Comparison of ENCODE assay signal across 1 cellular context in the genomic region with DNA sequence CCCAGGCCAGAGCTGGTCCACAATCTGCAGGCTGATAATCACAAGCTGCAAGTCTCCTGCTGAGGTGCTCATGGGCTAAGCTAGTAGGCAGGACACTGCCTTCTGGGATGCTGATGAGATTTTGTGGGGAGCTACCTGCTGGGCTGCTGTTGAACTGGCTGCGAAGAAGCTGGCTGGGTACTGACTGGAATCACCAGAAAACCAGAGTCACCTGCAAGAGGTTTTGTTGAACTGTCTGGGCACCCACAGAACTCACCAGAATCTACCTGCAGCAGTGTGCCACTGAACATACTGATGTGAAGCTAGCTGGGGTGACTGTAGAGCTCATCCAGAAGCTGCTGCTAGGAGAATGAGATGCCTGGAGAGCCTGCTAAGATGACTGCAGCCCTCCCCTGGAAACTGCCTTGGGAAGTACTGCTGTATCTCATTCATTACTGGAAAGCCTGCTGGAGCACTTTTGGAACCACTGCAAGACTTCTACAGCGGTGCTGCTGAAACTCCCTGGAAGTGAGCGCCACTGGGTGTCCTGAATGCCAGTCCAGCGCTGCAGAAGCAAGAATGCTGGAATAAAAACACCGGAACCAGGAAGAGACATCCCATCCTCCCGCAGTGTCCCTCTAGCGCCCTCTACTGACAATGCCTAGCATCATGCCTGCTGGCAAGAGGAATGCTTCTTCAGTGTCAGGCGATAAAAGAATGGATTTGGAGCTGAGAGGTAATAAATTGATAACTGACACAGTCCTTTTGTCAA.
TF ChIP-seq lines count a peak whose summit lies in the region.

No MANE protein-coding gene starts in this region.

TF ChIP-seq in HepG2, 621 proteins besides CTCF, POLR2A, EP300 and RAD21 (continued from another document and continues in another):
- TF ChIP-seq, protein P1, sequence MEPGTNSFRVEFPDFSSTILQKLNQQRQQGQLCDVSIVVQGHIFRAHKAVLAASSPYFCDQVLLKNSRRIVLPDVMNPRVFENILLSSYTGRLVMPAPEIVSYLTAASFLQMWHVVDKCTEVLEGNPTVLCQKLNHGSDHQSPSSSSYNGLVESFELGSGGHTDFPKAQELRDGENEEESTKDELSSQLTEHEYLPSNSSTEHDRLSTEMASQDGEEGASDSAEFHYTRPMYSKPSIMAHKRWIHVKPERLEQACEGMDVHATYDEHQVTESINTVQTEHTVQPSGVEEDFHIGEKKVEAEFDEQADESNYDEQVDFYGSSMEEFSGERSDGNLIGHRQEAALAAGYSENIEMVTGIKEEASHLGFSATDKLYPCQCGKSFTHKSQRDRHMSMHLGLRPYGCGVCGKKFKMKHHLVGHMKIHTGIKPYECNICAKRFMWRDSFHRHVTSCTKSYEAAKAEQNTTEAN (CRISPR knock-in tag; conservative IDR thresholded peaks at IDR 0.05): no peak
- no peak for TF ChIP-seq ZNF331 (CRISPR knock-in tag; IDR thresholded peaks at IDR 0.05)
- no peak for TF ChIP-seq FIP1L1 (IDR thresholded peaks at IDR 0.05; ENCODE audit: borderline replicate concordance, insufficient read depth, low read depth, low read length)
- no peak for TF ChIP-seq MAFK (conservative IDR thresholded peaks at IDR 0.05 in 1 of 2, IDR thresholded peaks at IDR 0.05 in 1 of 2; ENCODE audit: low read length in 2 of 2)
- peak; percentile 64; the same call in 1 of the 2 replicates for TF ChIP-seq ZBTB49 (CRISPR knock-in tag; IDR thresholded peaks at IDR 0.05; ENCODE audit: borderline replicate concordance)
- TF ChIP-seq, protein P2, sequence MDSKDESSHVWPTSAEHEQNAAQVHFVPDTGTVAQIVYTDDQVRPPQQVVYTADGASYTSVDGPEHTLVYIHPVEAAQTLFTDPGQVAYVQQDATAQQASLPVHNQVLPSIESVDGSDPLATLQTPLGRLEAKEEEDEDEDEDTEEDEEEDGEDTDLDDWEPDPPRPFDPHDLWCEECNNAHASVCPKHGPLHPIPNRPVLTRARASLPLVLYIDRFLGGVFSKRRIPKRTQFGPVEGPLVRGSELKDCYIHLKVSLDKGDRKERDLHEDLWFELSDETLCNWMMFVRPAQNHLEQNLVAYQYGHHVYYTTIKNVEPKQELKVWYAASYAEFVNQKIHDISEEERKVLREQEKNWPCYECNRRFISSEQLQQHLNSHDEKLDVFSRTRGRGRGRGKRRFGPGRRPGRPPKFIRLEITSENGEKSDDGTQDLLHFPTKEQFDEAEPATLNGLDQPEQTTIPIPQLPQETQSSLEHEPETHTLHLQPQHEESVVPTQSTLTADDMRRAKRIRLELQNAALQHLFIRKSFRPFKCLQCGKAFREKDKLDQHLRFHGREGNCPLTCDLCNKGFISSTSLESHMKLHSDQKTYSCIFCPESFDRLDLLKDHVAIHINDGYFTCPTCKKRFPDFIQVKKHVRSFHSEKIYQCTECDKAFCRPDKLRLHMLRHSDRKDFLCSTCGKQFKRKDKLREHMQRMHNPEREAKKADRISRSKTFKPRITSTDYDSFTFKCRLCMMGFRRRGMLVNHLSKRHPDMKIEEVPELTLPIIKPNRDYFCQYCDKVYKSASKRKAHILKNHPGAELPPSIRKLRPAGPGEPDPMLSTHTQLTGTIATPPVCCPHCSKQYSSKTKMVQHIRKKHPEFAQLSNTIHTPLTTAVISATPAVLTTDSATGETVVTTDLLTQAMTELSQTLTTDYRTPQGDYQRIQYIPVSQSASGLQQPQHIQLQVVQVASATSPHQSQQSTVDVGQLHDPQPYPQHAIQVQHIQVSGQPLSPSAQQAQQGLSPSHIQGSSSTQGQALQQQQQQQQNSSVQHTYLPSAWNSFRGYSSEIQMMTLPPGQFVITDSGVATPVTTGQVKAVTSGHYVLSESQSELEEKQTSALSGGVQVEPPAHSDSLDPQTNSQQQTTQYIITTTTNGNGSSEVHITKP (CRISPR knock-in tag; IDR thresholded peaks at IDR 0.05; ENCODE audit: low read depth): no peak
- no peak for TF ChIP-seq JUND (CRISPR knock-in tag; IDR thresholded peaks at IDR 0.05)
- no peak for TF ChIP-seq RARG (CRISPR knock-in tag; IDR thresholded peaks at IDR 0.05; ENCODE audit: low read depth)
- TF ChIP-seq HMG20B (CRISPR knock-in tag; conservative IDR thresholded peaks at IDR 0.05): 0 out of 2 replicates have a peak, but pooled peaks have one; percentile 34
- peak; percentile 77 to 85 for TF ChIP-seq HMGXB4 (CRISPR knock-in tag; IDR thresholded peaks at IDR 0.05; ENCODE audit: borderline replicate concordance in 1 of 2, low read depth in 1 of 2)
- no peak for TF ChIP-seq MIXL1 (CRISPR knock-in tag; IDR thresholded peaks at IDR 0.05)
- no peak; the same call in 1 of the 2 replicates for TF ChIP-seq SP5 (CRISPR knock-in tag; IDR thresholded peaks at IDR 0.05; ENCODE audit: borderline replicate concordance, low read depth)
- TF ChIP-seq ZNF264 (CRISPR knock-in tag; IDR thresholded peaks at IDR 0.05): no peak
- no peak for TF ChIP-seq ZNF558 (CRISPR knock-in tag; IDR thresholded peaks at IDR 0.05; ENCODE audit: borderline replicate concordance)
- peak; percentile 53; the same call in 1 of the 2 replicates for TF ChIP-seq SPEN (CRISPR knock-in tag; IDR thresholded peaks at IDR 0.05; ENCODE audit: low read depth)
- TF ChIP-seq, protein P3, sequence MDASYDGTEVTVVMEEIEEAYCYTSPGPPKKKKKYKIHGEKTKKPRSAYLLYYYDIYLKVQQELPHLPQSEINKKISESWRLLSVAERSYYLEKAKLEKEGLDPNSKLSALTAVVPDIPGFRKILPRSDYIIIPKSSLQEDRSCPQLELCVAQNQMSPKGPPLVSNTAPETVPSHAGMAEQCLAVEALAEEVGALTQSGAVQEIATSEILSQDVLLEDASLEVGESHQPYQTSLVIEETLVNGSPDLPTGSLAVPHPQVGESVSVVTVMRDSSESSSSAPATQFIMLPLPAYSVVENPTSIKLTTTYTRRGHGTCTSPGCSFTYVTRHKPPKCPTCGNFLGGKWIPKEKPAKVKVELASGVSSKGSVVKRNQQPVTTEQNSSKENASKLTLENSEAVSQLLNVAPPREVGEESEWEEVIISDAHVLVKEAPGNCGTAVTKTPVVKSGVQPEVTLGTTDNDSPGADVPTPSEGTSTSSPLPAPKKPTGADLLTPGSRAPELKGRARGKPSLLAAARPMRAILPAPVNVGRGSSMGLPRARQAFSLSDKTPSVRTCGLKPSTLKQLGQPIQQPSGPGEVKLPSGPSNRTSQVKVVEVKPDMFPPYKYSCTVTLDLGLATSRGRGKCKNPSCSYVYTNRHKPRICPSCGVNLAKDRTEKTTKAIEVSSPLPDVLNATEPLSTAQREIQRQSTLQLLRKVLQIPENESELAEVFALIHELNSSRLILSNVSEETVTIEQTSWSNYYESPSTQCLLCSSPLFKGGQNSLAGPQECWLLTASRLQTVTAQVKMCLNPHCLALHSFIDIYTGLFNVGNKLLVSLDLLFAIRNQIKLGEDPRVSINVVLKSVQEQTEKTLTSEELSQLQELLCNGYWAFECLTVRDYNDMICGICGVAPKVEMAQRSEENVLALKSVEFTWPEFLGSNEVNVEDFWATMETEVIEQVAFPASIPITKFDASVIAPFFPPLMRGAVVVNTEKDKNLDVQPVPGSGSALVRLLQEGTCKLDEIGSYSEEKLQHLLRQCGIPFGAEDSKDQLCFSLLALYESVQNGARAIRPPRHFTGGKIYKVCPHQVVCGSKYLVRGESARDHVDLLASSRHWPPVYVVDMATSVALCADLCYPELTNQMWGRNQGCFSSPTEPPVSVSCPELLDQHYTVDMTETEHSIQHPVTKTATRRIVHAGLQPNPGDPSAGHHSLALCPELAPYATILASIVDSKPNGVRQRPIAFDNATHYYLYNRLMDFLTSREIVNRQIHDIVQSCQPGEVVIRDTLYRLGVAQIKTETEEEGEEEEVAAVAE (CRISPR knock-in tag; IDR thresholded peaks at IDR 0.05; ENCODE audit: borderline replicate concordance): 0 out of 2 replicates have a peak, but pooled peaks have one; percentile 31
- no peak for TF ChIP-seq DNMT3B (CRISPR knock-in tag; conservative IDR thresholded peaks at IDR 0.05)
- TF ChIP-seq ZNF451 (CRISPR knock-in tag; IDR thresholded peaks at IDR 0.05): no peak
- 0 out of 2 replicates have a peak, but pooled peaks have one; percentile 29 for TF ChIP-seq ZNF354B (CRISPR knock-in tag; IDR thresholded peaks at IDR 0.05)
- TF ChIP-seq SMAD1 (CRISPR knock-in tag; IDR thresholded peaks at IDR 0.05; ENCODE audit: borderline replicate concordance, low read depth): 0 out of 2 replicates have a peak, but pooled peaks have one; percentile 17
- peak; percentile 31 for TF ChIP-seq CBX1 (IDR thresholded peaks at IDR 0.05; ENCODE audit: low read depth)
- TF ChIP-seq ZNF605 (CRISPR knock-in tag; IDR thresholded peaks at IDR 0.05): no peak
- no peak for TF ChIP-seq PAWR (CRISPR knock-in tag; IDR thresholded peaks at IDR 0.05; ENCODE audit: borderline replicate concordance)
- TF ChIP-seq ZNF337 (CRISPR knock-in tag; IDR thresholded peaks at IDR 0.05; ENCODE audit: borderline replicate concordance, low read depth): no peak
- TF ChIP-seq NR1H2 (CRISPR knock-in tag; IDR thresholded peaks at IDR 0.05; ENCODE audit: borderline replicate concordance, low read depth): no peak
- TF ChIP-seq KDM5B (CRISPR knock-in tag; IDR thresholded peaks at IDR 0.05; ENCODE audit: borderline replicate concordance): 0 out of 2 replicates have a peak, but pooled peaks have one; percentile 22
- 0 out of 2 replicates have a peak, but pooled peaks have one; percentile 40 for TF ChIP-seq SAP130 (CRISPR knock-in tag; IDR thresholded peaks at IDR 0.05; ENCODE audit: low read depth)
- TF ChIP-seq, protein P4, sequence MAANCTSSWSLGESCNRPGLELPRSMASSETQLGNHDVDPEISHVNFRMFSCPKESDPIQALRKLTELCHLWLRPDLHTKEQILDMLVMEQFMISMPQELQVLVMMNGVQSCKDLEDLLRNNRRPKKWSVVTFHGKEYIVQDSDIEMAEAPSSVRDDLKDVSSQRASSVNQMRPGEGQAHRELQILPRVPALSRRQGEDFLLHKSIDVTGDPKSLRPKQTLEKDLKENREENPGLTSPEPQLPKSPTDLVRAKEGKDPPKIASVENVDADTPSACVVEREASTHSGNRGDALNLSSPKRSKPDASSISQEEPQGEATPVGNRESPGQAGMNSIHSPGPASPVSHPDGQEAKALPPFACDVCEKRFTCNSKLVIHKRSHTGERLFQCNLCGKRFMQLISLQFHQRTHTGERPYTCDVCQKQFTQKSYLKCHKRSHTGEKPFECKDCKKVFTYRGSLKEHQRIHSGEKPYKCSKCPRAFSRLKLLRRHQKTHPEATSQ (CRISPR knock-in tag; IDR thresholded peaks at IDR 0.05; ENCODE audit: borderline replicate concordance): 0 out of 2 replicates have a peak, but pooled peaks have one; percentile 48
- TF ChIP-seq, protein P5, sequence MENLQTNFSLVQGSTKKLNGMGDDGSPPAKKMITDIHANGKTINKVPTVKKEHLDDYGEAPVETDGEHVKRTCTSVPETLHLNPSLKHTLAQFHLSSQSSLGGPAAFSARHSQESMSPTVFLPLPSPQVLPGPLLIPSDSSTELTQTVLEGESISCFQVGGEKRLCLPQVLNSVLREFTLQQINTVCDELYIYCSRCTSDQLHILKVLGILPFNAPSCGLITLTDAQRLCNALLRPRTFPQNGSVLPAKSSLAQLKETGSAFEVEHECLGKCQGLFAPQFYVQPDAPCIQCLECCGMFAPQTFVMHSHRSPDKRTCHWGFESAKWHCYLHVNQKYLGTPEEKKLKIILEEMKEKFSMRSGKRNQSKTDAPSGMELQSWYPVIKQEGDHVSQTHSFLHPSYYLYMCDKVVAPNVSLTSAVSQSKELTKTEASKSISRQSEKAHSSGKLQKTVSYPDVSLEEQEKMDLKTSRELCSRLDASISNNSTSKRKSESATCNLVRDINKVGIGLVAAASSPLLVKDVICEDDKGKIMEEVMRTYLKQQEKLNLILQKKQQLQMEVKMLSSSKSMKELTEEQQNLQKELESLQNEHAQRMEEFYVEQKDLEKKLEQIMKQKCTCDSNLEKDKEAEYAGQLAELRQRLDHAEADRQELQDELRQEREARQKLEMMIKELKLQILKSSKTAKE (CRISPR knock-in tag; IDR thresholded peaks at IDR 0.05; ENCODE audit: borderline replicate concordance): no peak
- TF ChIP-seq ZKSCAN5 (CRISPR knock-in tag; IDR thresholded peaks at IDR 0.05): 0 out of 2 replicates have a peak, but pooled peaks have one; percentile 60
- peak; percentile 64; the same call in 1 of the 2 replicates for TF ChIP-seq MIER2 (CRISPR knock-in tag; IDR thresholded peaks at IDR 0.05)
- TF ChIP-seq SMYD3 (CRISPR knock-in tag; IDR thresholded peaks at IDR 0.05): peak; percentile 74; the same call in 1 of the 2 replicates
- TF ChIP-seq BORCS8-MEF2B (CRISPR knock-in tag; IDR thresholded peaks at IDR 0.05): peak; percentile 74
- TF ChIP-seq SMARCC2 (IDR thresholded peaks at IDR 0.05): no peak
- 0 out of 2 replicates have a peak, but pooled peaks have one; percentile 13 for TF ChIP-seq ZSCAN21 (CRISPR knock-in tag; IDR thresholded peaks at IDR 0.05; ENCODE audit: borderline replicate concordance)
- peak; percentile 40 for TF ChIP-seq ZFP91 (CRISPR knock-in tag; IDR thresholded peaks at IDR 0.05; ENCODE audit: borderline replicate concordance)
